Comparison of ENCODE assay signal across 1 cellular context in the genomic region with DNA sequence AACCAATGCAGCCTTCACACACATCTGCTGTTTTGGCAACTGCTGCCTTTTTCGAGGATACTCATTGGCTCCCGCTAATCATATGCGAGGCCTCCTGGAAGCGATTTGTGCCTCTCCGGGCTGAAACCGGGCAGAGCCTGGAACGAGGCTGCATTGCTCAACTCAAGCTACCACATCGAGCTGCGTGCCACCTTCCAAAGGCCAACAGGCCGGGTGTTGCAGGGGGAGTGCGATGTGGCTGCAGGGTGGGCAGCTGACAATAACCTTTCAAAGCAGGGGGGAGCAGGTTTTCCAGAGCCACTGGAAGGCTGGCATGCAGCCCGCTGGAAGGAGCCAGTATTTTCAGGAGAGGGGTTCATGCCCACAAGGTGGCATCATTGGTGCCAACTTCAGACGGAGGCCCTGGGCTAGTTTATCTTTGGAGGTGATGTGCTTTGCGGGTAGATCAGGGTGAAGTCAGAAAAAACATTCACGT.
TF ChIP-seq lines count a peak whose summit lies in the region.

No MANE protein-coding gene starts in this region.

TF ChIP-seq in HepG2, 621 proteins besides CTCF, POLR2A, EP300 and RAD21 (continued from another document):
- TF ChIP-seq, protein P1, sequence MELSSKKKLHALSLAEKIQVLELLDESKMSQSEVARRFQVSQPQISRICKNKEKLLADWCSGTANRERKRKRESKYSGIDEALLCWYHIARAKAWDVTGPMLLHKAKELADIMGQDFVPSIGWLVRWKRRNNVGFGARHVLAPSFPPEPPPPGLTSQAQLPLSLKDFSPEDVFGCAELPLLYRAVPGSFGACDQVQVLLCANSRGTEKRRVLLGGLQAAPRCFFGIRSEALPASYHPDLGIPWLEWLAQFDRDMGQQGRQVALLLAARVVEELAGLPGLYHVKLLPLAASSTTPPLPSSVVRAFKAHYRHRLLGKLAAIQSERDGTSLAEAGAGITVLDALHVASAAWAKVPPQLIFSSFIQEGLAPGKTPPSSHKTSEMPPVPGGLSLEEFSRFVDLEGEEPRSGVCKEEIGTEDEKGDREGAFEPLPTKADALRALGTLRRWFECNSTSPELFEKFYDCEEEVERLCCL (CRISPR knock-in tag; IDR thresholded peaks at IDR 0.05; ENCODE audit: borderline replicate concordance): no peak
- TF ChIP-seq ZNF451 (CRISPR knock-in tag; IDR thresholded peaks at IDR 0.05) (no peak), ZBTB33 (CRISPR knock-in tag; IDR thresholded peaks at IDR 0.05) (peak; percentile 61; the same call in 1 of the 2 replicates), ZNF12 (CRISPR knock-in tag; IDR thresholded peaks at IDR 0.05) (no peak), ZNF503 (CRISPR knock-in tag; IDR thresholded peaks at IDR 0.05) (no peak), ZMYM4 (CRISPR knock-in tag; IDR thresholded peaks at IDR 0.05) (peak; percentile 20; the same call in 1 of the 2 replicates), HOXA9 (CRISPR knock-in tag; IDR thresholded peaks at IDR 0.05; ENCODE audit: borderline replicate concordance) (no peak), HNF1B (CRISPR knock-in tag; IDR thresholded peaks at IDR 0.05) (no peak), ZNF343 (CRISPR knock-in tag; IDR thresholded peaks at IDR 0.05) (no peak), ZNF510 (CRISPR knock-in tag; IDR thresholded peaks at IDR 0.05; ENCODE audit: low read depth) (no peak), BATF2 (CRISPR knock-in tag; IDR thresholded peaks at IDR 0.05) (no peak), HDAC2 (CRISPR knock-in tag; IDR thresholded peaks at IDR 0.05) (no peak), NFE2L2 (IDR thresholded peaks at IDR 0.05; ENCODE audit: low read length) (no peak), ZBTB7A (CRISPR knock-in tag; IDR thresholded peaks at IDR 0.05) (no peak), ZNF331 (CRISPR knock-in tag; IDR thresholded peaks at IDR 0.05) (no peak), ZNF687 (CRISPR knock-in tag; IDR thresholded peaks at IDR 0.05) (peak; percentile 40), ZSCAN25 (CRISPR knock-in tag; IDR thresholded peaks at IDR 0.05) (no peak), ZNF256 (CRISPR knock-in tag; conservative IDR thresholded peaks at IDR 0.05) (no peak), RORA (CRISPR knock-in tag; IDR thresholded peaks at IDR 0.05) (no peak), SMC3 (IDR thresholded peaks at IDR 0.05; ENCODE audit: low read length) (peak; percentile 64), HNRNPL (IDR thresholded peaks at IDR 0.05; ENCODE audit: low read depth, low read length) (peak; percentile 93), STAG1 (CRISPR knock-in tag; IDR thresholded peaks at IDR 0.05) (peak; percentile 69), ZNF629 (CRISPR knock-in tag; conservative IDR thresholded peaks at IDR 0.05) (no peak), CEBPG (CRISPR knock-in tag; IDR thresholded peaks at IDR 0.05) (no peak), REST (IDR thresholded peaks at IDR 0.05; ENCODE audit: borderline replicate concordance in 1 of 2, low read depth in 1 of 2, low read length in 2 of 2) (no peak)
- TF ChIP-seq, protein P2, sequence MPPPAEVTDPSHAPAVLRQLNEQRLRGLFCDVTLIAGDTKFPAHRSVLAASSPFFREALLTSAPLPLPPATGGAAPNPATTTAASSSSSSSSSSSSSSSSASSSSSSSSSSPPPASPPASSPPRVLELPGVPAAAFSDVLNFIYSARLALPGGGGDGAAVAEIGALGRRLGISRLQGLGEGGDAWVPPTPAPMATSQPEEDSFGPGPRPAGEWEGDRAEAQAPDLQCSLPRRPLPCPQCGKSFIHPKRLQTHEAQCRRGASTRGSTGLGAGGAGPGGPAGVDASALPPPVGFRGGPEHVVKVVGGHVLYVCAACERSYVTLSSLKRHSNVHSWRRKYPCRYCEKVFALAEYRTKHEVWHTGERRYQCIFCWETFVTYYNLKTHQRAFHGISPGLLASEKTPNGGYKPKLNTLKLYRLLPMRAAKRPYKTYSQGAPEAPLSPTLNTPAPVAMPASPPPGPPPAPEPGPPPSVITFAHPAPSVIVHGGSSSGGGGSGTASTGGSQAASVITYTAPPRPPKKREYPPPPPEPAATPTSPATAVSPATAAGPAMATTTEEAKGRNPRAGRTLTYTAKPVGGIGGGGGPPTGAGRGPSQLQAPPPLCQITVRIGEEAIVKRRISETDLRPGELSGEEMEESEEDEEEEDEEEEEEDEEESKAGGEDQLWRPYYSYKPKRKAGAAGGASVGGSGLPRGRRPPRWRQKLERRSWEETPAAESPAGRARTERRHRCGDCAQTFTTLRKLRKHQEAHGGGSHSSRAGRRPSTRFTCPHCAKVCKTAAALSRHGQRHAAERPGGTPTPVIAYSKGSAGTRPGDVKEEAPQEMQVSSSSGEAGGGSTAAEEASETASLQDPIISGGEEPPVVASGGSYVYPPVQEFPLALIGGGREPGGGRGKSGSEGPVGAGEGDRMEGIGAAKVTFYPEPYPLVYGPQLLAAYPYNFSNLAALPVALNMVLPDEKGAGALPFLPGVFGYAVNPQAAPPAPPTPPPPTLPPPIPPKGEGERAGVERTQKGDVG (CRISPR knock-in tag; IDR thresholded peaks at IDR 0.05; ENCODE audit: borderline replicate concordance): no peak
- TF ChIP-seq, protein P3, sequence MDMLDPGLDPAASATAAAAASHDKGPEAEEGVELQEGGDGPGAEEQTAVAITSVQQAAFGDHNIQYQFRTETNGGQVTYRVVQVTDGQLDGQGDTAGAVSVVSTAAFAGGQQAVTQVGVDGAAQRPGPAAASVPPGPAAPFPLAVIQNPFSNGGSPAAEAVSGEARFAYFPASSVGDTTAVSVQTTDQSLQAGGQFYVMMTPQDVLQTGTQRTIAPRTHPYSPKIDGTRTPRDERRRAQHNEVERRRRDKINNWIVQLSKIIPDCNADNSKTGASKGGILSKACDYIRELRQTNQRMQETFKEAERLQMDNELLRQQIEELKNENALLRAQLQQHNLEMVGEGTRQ (IDR thresholded peaks at IDR 0.05; ENCODE audit: low read depth, low read length): no peak
- TF ChIP-seq, protein P3 (CRISPR knock-in tag; IDR thresholded peaks at IDR 0.05; ENCODE audit: borderline replicate concordance): no peak
- TF ChIP-seq, protein P4, sequence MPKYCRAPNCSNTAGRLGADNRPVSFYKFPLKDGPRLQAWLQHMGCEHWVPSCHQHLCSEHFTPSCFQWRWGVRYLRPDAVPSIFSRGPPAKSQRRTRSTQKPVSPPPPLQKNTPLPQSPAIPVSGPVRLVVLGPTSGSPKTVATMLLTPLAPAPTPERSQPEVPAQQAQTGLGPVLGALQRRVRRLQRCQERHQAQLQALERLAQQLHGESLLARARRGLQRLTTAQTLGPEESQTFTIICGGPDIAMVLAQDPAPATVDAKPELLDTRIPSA (CRISPR knock-in tag; IDR thresholded peaks at IDR 0.05; ENCODE audit: borderline replicate concordance): no peak
